Comparison of ENCODE assay signal across 1 cellular context in genomic region chr13:60163525-60164471, GRCh38.
TF ChIP-seq lines count a peak whose summit lies in the region.

Gene DIAPH3 (minus strand): TSS chr13:60163928. CDS start chr13:60163766, 162 bp downstream.

TF ChIP-seq in K562, 482 proteins besides CTCF, POLR2A, EP300 and RAD21 (continued from another document and continues in another):
- no peak for TF ChIP-seq ZNF449 (CRISPR knock-in tag; IDR thresholded peaks at IDR 0.05)
- no peak for TF ChIP-seq NELFE (IDR thresholded peaks at IDR 0.05; ENCODE audit: insufficient read depth, insufficient read length)
- no peak for TF ChIP-seq ZNF512 (tag; IDR thresholded peaks at IDR 0.05)
- peak; percentile 77 for TF ChIP-seq TAF9B (IDR thresholded peaks at IDR 0.05; ENCODE audit: partially characterized antibody)
- TF ChIP-seq SIN3A (IDR thresholded peaks at IDR 0.05; ENCODE audit: borderline replicate concordance in 2 of 2, control insufficient read depth in 1 of 2, low read depth in 2 of 2, low read length in 2 of 2), result peak; percentile 67 to 90; a peak in 2 of 4 replicates
- TF ChIP-seq E2F5 (CRISPR knock-in tag; IDR thresholded peaks at IDR 0.05), result peak; percentile 36; the same call in 1 of the 2 replicates
- no peak for TF ChIP-seq MLLT1 (IDR thresholded peaks at IDR 0.05)
- 0 out of 2 replicates have a peak, but pooled peaks have one; percentile 34 for TF ChIP-seq MAX (CRISPR knock-in tag; IDR thresholded peaks at IDR 0.05)
- peak; percentile 80 for TF ChIP-seq PBX2 (CRISPR knock-in tag; IDR thresholded peaks at IDR 0.05; ENCODE audit: low read depth)
- TF ChIP-seq PBX2 (tag; conservative IDR thresholded peaks at IDR 0.05; ENCODE audit: low read depth), result peak; percentile 97
- peak; percentile 73; the same call in 1 of the 2 replicates for TF ChIP-seq ARID4B (CRISPR knock-in tag; IDR thresholded peaks at IDR 0.05)
- TF ChIP-seq TBL1XR1 (IDR thresholded peaks at IDR 0.05; ENCODE audit: low read length in 2 of 2), result 0 out of 4 replicates have a peak, but pooled peaks of 1 of the 2 experiments have one; percentile 36
- no peak for TF ChIP-seq NCOA4 (IDR thresholded peaks at IDR 0.05; ENCODE audit: partially characterized antibody)
- peak; percentile 54 for TF ChIP-seq HNRNPLL (IDR thresholded peaks at IDR 0.05; ENCODE audit: low read depth, low read length, poor library complexity, severe bottlenecking)
- no peak for TF ChIP-seq GATAD2A (IDR thresholded peaks at IDR 0.05)
- no peak for TF ChIP-seq TRIM25 (IDR thresholded peaks at IDR 0.05; ENCODE audit: borderline replicate concordance)
- TF ChIP-seq ESRRA (IDR thresholded peaks at IDR 0.05; ENCODE audit: borderline replicate concordance, low read depth), result peak; percentile 28; the same call in 1 of the 2 replicates
- peak; percentile 23; the same call in 1 of the 2 replicates for TF ChIP-seq RB1 (IDR thresholded peaks at IDR 0.05; ENCODE audit: low read depth)
- TF ChIP-seq HMGN3 (IDR thresholded peaks at IDR 0.05; ENCODE audit: borderline replicate concordance, extremely low read depth, insufficient read length, low read depth, low read length), result no peak
- TF ChIP-seq RBM17 (IDR thresholded peaks at IDR 0.05; ENCODE audit: borderline replicate concordance, low read depth, low read length), result no peak
- peak; percentile 70; the same call in 1 of the 2 replicates for TF ChIP-seq ZNF282 (CRISPR knock-in tag; IDR thresholded peaks at IDR 0.05)
- TF ChIP-seq L3MBTL2 (IDR thresholded peaks at IDR 0.05), result peak; percentile 43; the same call in 1 of the 2 replicates
- peak; percentile 36; the same call in 1 of the 2 replicates for TF ChIP-seq HDAC2 (IDR thresholded peaks at IDR 0.05)
- TF ChIP-seq SP2 (IDR thresholded peaks at IDR 0.05; ENCODE audit: extremely low read depth, low read depth, low read length, poor library complexity, severe bottlenecking), result peak; percentile 78
- peak in 1 of 2 experiments; percentile 47; a peak in 2 of 4 replicates for TF ChIP-seq SRF (CRISPR knock-in tag; IDR thresholded peaks at IDR 0.05)
- 0 out of 2 replicates have a peak, but pooled peaks have one; percentile 36 for TF ChIP-seq TCF7 (IDR thresholded peaks at IDR 0.05; ENCODE audit: borderline replicate concordance)
- TF ChIP-seq CXXC5 (CRISPR knock-in tag; IDR thresholded peaks at IDR 0.05), result peak; percentile 75
- peak; percentile 44 for TF ChIP-seq FIP1L1 (IDR thresholded peaks at IDR 0.05; ENCODE audit: low read depth, low read length, poor library complexity, severe bottlenecking)
- TF ChIP-seq GTF2F1 (IDR thresholded peaks at IDR 0.05; ENCODE audit: low read depth, low read length), result 0 out of 2 replicates have a peak, but pooled peaks have one; percentile 53
- TF ChIP-seq ZBTB17 (CRISPR knock-in tag; IDR thresholded peaks at IDR 0.05), result no peak
- no peak for TF ChIP-seq NR2C2 (CRISPR knock-in tag; IDR thresholded peaks at IDR 0.05)
- TF ChIP-seq NR2C2 (tag; IDR thresholded peaks at IDR 0.05), result peak; percentile 38; the same call in 1 of the 2 replicates
- TF ChIP-seq ETS1 (conservative IDR thresholded peaks at IDR 0.05; ENCODE audit: control insufficient read depth, low read depth, low read length), result 0 out of 2 replicates have a peak, but pooled peaks have one; percentile 65
- peak in 1 of 2 experiments; percentile 93; a peak in 2 of 4 replicates for TF ChIP-seq HDAC1 (IDR thresholded peaks at IDR 0.05)
